ENCODE assay signal across 1 cellular context in the genomic region with DNA sequence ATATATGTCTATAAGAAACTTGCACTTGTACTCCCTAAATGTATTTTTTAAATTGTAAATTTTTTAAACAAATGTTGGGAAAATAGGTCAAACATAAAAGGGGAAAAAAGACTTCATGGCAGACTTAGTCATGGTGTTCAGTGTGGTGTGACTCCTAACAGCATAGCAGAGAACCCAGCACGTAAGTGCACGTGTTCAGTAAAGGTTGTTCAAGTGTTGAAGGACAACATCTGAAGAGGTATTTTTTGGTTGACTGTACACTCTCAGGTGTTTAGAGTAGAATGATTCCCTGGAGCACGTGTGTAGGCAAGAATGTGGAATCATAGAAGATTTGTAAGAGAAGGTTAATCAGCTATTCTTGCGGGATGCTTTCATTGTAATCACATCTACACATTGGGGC.
TF ChIP-seq lines count a peak whose summit lies in the region.

No MANE protein-coding gene starts in this region.

TF ChIP-seq in WTC11, 78 proteins besides CTCF, POLR2A, EP300 and RAD21 (continued from another document):
- TF ChIP-seq, protein P1, sequence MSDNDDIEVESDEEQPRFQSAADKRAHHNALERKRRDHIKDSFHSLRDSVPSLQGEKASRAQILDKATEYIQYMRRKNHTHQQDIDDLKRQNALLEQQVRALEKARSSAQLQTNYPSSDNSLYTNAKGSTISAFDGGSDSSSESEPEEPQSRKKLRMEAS (CRISPR knock-in tag; IDR thresholded peaks at IDR 0.05) = no peak
- TF ChIP-seq MYBL2 (CRISPR knock-in tag; IDR thresholded peaks at IDR 0.05) = no peak
- TF ChIP-seq RORB (CRISPR knock-in tag; IDR thresholded peaks at IDR 0.05) = no peak
- TF ChIP-seq, protein P2, sequence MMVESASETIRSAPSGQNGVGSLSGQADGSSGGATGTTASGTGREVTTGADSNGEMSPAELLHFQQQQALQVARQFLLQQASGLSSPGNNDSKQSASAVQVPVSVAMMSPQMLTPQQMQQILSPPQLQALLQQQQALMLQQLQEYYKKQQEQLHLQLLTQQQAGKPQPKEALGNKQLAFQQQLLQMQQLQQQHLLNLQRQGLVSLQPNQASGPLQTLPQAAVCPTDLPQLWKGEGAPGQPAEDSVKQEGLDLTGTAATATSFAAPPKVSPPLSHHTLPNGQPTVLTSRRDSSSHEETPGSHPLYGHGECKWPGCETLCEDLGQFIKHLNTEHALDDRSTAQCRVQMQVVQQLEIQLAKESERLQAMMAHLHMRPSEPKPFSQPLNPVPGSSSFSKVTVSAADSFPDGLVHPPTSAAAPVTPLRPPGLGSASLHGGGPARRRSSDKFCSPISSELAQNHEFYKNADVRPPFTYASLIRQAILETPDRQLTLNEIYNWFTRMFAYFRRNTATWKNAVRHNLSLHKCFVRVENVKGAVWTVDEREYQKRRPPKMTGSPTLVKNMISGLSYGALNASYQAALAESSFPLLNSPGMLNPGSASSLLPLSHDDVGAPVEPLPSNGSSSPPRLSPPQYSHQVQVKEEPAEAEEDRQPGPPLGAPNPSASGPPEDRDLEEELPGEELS (CRISPR knock-in tag; IDR thresholded peaks at IDR 0.05) = no peak
- TF ChIP-seq CREM (CRISPR knock-in tag; IDR thresholded peaks at IDR 0.05) = no peak
- TF ChIP-seq, protein P3, sequence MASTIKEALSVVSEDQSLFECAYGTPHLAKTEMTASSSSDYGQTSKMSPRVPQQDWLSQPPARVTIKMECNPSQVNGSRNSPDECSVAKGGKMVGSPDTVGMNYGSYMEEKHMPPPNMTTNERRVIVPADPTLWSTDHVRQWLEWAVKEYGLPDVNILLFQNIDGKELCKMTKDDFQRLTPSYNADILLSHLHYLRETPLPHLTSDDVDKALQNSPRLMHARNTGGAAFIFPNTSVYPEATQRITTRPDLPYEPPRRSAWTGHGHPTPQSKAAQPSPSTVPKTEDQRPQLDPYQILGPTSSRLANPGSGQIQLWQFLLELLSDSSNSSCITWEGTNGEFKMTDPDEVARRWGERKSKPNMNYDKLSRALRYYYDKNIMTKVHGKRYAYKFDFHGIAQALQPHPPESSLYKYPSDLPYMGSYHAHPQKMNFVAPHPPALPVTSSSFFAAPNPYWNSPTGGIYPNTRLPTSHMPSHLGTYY (CRISPR knock-in tag; IDR thresholded peaks at IDR 0.05) = no peak
- TF ChIP-seq ESRRA (CRISPR knock-in tag; IDR thresholded peaks at IDR 0.05; ENCODE audit: borderline replicate concordance) = no peak
- TF ChIP-seq, protein P4, sequence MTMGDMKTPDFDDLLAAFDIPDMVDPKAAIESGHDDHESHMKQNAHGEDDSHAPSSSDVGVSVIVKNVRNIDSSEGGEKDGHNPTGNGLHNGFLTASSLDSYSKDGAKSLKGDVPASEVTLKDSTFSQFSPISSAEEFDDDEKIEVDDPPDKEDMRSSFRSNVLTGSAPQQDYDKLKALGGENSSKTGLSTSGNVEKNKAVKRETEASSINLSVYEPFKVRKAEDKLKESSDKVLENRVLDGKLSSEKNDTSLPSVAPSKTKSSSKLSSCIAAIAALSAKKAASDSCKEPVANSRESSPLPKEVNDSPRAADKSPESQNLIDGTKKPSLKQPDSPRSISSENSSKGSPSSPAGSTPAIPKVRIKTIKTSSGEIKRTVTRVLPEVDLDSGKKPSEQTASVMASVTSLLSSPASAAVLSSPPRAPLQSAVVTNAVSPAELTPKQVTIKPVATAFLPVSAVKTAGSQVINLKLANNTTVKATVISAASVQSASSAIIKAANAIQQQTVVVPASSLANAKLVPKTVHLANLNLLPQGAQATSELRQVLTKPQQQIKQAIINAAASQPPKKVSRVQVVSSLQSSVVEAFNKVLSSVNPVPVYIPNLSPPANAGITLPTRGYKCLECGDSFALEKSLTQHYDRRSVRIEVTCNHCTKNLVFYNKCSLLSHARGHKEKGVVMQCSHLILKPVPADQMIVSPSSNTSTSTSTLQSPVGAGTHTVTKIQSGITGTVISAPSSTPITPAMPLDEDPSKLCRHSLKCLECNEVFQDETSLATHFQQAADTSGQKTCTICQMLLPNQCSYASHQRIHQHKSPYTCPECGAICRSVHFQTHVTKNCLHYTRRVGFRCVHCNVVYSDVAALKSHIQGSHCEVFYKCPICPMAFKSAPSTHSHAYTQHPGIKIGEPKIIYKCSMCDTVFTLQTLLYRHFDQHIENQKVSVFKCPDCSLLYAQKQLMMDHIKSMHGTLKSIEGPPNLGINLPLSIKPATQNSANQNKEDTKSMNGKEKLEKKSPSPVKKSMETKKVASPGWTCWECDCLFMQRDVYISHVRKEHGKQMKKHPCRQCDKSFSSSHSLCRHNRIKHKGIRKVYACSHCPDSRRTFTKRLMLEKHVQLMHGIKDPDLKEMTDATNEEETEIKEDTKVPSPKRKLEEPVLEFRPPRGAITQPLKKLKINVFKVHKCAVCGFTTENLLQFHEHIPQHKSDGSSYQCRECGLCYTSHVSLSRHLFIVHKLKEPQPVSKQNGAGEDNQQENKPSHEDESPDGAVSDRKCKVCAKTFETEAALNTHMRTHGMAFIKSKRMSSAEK (CRISPR knock-in tag; IDR thresholded peaks at IDR 0.05; ENCODE audit: borderline replicate concordance) = no peak
- no peak for TF ChIP-seq NR3C1 (CRISPR knock-in tag; conservative IDR thresholded peaks at IDR 0.05; ENCODE audit: low read depth)
- no peak for TF ChIP-seq TCF7 (CRISPR knock-in tag; IDR thresholded peaks at IDR 0.05; ENCODE audit: low read depth)
